ENCODE assay signal across 8 cellular contexts in genomic region chr1:170967042-170967910, GRCh38. TPM values are rescaled to one million over a fixed set of nuclear protein-coding genes. Genes with fewer than 3 reads are reported as not detected.
DNase-seq lines count a peak whose midpoint lies in the region; ATAC-seq and TF ChIP-seq lines count a peak whose summit lies in the region.

No MANE protein-coding gene starts in this region.

- 26% methylated on average over 5 of the region's 5 CpGs for WGBS in smooth muscle cell (ENCODE audit: low lambda C conversion rate)

- no peak overlapping the region for H2AFZ ChIP-seq in smooth muscle cell (ENCODE audit: low read depth)

- peak; percentile 64 for TF ChIP-seq CTCF in LNCaP clone FGC (IDR thresholded peaks at IDR 0.05; ENCODE audit: control insufficient read depth, extremely low read depth, insufficient read depth)
- TF ChIP-seq CTCF in WI38 (IDR thresholded peaks at IDR 0.05; ENCODE audit: low read depth, low read length) = peak; percentile 46
- peak; percentile 71 for TF ChIP-seq CTCF in left ventricle myocardium inferior (IDR thresholded peaks at IDR 0.05; ENCODE audit: borderline replicate concordance)
- TF ChIP-seq CTCF in smooth muscle cell (IDR thresholded peaks at IDR 0.05; ENCODE audit: borderline replicate concordance, insufficient read depth, poor library complexity, severe bottlenecking) = peak; percentile 68

- no peaks in the 10 kb centered on the region for H4K20me1 ChIP-seq in smooth muscle cell (ENCODE audit: low read depth)

- H3K27ac ChIP-seq in left ventricle myocardium inferior (replicated peaks) (no peak overlapping the region), smooth muscle cell (ENCODE audit: low read depth) (no peak overlapping the region)

- H3K4me3 ChIP-seq in LNCaP clone FGC (ENCODE audit: low read depth, low read length) = no peak overlapping the region
- no peak overlapping the region for H3K4me3 ChIP-seq in WI38 (ENCODE audit: low read depth, low read length)
- H3K4me3 ChIP-seq in left ventricle myocardium inferior = no peak overlapping the region
- H3K4me3 ChIP-seq in smooth muscle cell = no peak overlapping the region

- peak overlapping the region; percentile 12 for H3K4me2 ChIP-seq in smooth muscle cell

- intact Hi-C loops in left ventricle myocardium inferior (cut with micrococcal nuclease) = loop anchor here (5.0 kb wide), 1 partner anchor 260 kb away; no protein-coding TSS in a partner anchor

- no peaks in the 10 kb centered on the region for H3K27me3 ChIP-seq in left ventricle myocardium inferior (ENCODE audit: low read depth)
- H3K27me3 ChIP-seq in smooth muscle cell (ENCODE audit: low read depth) = peaks cover 5% of the 10 kb centered on the region

- H3K9me3 ChIP-seq in left ventricle myocardium inferior (replicated peaks) (no peaks in the 10 kb centered on the region), smooth muscle cell (replicated peaks; ENCODE audit: low read depth) (no peaks in the 10 kb centered on the region)

- no peaks in the 10 kb centered on the region for H3K79me2 ChIP-seq in smooth muscle cell (ENCODE audit: low read depth)

- H3K4me1 ChIP-seq in left ventricle myocardium inferior (no peaks in the 10 kb centered on the region), smooth muscle cell (ENCODE audit: low read depth) (no peaks in the 10 kb centered on the region)

- ATAC-seq in GM21526 (IDR thresholded peaks at IDR 0.05; ENCODE audit: low FRiP score, unreplicated experiment) = peak; percentile 80
- no peak for ATAC-seq in HG03457 (IDR thresholded peaks at IDR 0.05; ENCODE audit: unreplicated experiment)

- no peak overlapping the region for H3K9ac ChIP-seq in smooth muscle cell (ENCODE audit: low read depth)

- H3K36me3 ChIP-seq in left ventricle myocardium inferior = no peaks in the 10 kb centered on the region
- H3K36me3 ChIP-seq in smooth muscle cell (ENCODE audit: low read depth) = no peaks in the 10 kb centered on the region

- no peaks in the 10 kb centered on the region for H3F3A ChIP-seq in smooth muscle cell (ENCODE audit: low read depth)

- DNase-seq in EH (ENCODE audit: low read depth) (peak; percentile 60), LNCaP clone FGC (ENCODE audit: low read depth) (peak; percentile 14), left ventricle myocardium inferior (no peak), smooth muscle cell (lab: John Stamatoyannopoulos, UW; ENCODE audit: unreplicated experiment) (no peak)
- no peak for DNase-seq in activated T-cell treated with anti-CD3 and anti-CD28 coated beads, Interleukin-2, amount 50 U/mL, for 48 hours

RNA-seq across cellular contexts. Expression of gene MROH9, which starts 31.9 kb away (rescaled TPM):
- not detected for total RNA-seq in left ventricle myocardium inferior
- total RNA-seq in smooth muscle cell = not detected in 2 replicates
- polyA plus RNA-seq in smooth muscle cell = not detected in 2 replicates

Comparison
In these comparisons a context has a peak if more than half of its experiments do, and no peak if none do; other contexts are left out.
1. DNase-seq: peak in EH (single experiment) and LNCaP clone FGC (single experiment); none in left ventricle myocardium inferior (single experiment), smooth muscle cell (single experiment) and activated T-cell treated with anti-CD3 and anti-CD28 coated beads, Interleukin-2, amount 50 U/mL, for 48 hours (0 of 2).
2. Peak in every context shown above with its lines, with median percentiles within 50 percentile points of each other: CTCF ChIP-seq.